ENCODE assay signal across 10 cellular contexts in the genomic region with DNA sequence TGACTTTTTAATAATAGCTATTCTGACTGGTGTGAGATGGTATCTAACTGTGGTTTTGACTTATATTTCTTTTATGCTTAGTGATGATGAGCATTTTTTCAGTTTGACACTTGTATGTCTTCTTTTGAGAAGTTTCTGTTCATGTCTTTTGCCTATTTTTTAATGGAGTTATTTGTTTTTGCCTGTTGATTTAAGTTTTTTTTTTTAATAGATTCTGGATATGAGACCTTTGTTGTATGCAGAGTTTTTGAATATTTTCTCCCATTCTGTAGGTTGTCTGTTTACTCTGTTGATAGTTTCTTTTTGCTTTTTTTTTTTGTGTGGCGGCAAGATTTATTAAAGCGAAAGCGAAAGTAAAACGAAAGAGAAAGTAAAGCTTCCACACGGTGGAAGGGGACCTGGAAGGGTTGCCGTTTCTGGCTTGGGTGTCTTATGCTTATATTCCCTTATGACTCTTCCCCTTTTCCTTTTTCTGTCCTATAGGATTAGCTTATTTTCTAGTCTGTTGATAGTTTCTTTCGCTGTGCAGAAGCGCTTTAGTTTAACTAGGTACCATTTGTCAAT.
DNase-seq lines count a peak whose midpoint lies in the region; ATAC-seq and TF ChIP-seq lines count a peak whose summit lies in the region.
"Had no signal": no experiment of that assay in that cellular context is flagged by ENCODE, and none has a peak within 500 bp of the region (broad histone marks: within the 10 kb centered on the region; RNA-seq: fewer than 3 reads in every experiment).

No MANE protein-coding gene starts in this region.

- H3K9me3 Mint-ChIP-seq in activated CD4-positive, alpha-beta memory T cell treated with anti-CD3 and anti-CD28 coated beads for 36 hours, result peaks cover 4% of the 10 kb centered on the region

- intact Hi-C loops in activated CD4-positive, alpha-beta memory T cell treated with anti-CD3 and anti-CD28 coated beads for 36 hours (cut with micrococcal nuclease), result loop anchor here (10.0 kb wide), 2 partner anchors 787 to 1147 kb away; no protein-coding TSS in a partner anchor
- intact Hi-C loops in left colon (cut with DNase I, micrococcal nuclease), result loop anchor here in 1 of 2 donors (10.0 kb wide), 2 partner anchors 87 to 767 kb away; no protein-coding TSS in a partner anchor

- H3K4me3 Mint-ChIP-seq in activated CD4-positive, alpha-beta memory T cell treated with anti-CD3 and anti-CD28 coated beads for 36 hours, result peak overlapping the region; percentile 79

- POLR2A ChIA-PET in activated CD4-positive, alpha-beta memory T cell treated with anti-CD3 and anti-CD28 coated beads for 36 hours (lab: Charles Lee), result no interaction called here

- no peaks in the 10 kb centered on the region for H3K27me3 Mint-ChIP-seq in activated CD4-positive, alpha-beta memory T cell treated with anti-CD3 and anti-CD28 coated beads for 36 hours

- H3K4me3 ChIP-seq in foreskin fibroblast (ENCODE audit: low read depth in 1 of 2, low read length in 2 of 2), result peak overlapping the region in 1 of 2 donors; percentile 8

- DNase-seq in stimulated activated CD4-positive, alpha-beta T cell treated with anti-CD3 and anti-CD28 coated beads, Interleukin-4, amount 100 ng/mL, for 1 hour, result peak; percentile 6
- no peak for DNase-seq in stimulated activated CD4-positive, alpha-beta T cell treated with anti-CD3 and anti-CD28 coated beads, Interleukin-2, amount 100 ng/mL, for 24 hours
- no peak for DNase-seq in activated CD4-positive, alpha-beta memory T cell treated with anti-CD3 and anti-CD28 coated beads for 36 hours
- DNase-seq in left colon, result no peak
- no peak for DNase-seq in foreskin fibroblast
- no peak for DNase-seq in NCI-H69 (lab: John Stamatoyannopoulos, UW)
- DNase-seq: activated CD8-positive, alpha-beta memory T cell treated with anti-CD3 and anti-CD28 coated beads, Interleukin-2, amount 50 U/mL, for 4 hours; left lung had no signal

- H3K4me1 Mint-ChIP-seq in activated CD4-positive, alpha-beta memory T cell treated with anti-CD3 and anti-CD28 coated beads for 36 hours (ENCODE audit: low read depth), result peaks cover 17% of the 10 kb centered on the region

- H3K27ac Mint-ChIP-seq in activated CD4-positive, alpha-beta memory T cell treated with anti-CD3 and anti-CD28 coated beads for 36 hours, result peak overlapping the region; percentile 86

- no peak for TF ChIP-seq CTCF in foreskin fibroblast (IDR thresholded peaks at IDR 0.05; ENCODE audit: low read depth, low read length)

- no peaks in the 10 kb centered on the region for H3K36me3 Mint-ChIP-seq in activated CD4-positive, alpha-beta memory T cell treated with anti-CD3 and anti-CD28 coated beads for 36 hours

- CTCF ChIA-PET in activated CD4-positive, alpha-beta memory T cell treated with anti-CD3 and anti-CD28 coated beads for 36 hours (lab: Charles Lee), result interaction anchor here (1.1 to 1.5 kb wide), 3 partner anchors 15 to 1002 kb away, joined by 3 to 10 read pairs (median 7); no protein-coding TSS in a partner anchor

- ATAC-seq in left colon (peak; percentile 56), HG03039 (IDR thresholded peaks at IDR 0.05; ENCODE audit: unreplicated experiment) (no peak), GM18907 (IDR thresholded peaks at IDR 0.05; ENCODE audit: unreplicated experiment) (no peak)
- ATAC-seq: left lung had no signal
